ENCODE assay signal across 6 cellular contexts in genomic region chr1:10425826-10426534, GRCh38. TPM values are rescaled to one million over a fixed set of nuclear protein-coding genes. Genes with fewer than 3 reads are reported as not detected.
"Had no signal": no experiment of that assay in that cellular context is flagged by ENCODE, and none has a peak within 500 bp of the region (broad histone marks: within the 10 kb centered on the region; RNA-seq: fewer than 3 reads in every experiment).

No MANE protein-coding gene starts in this region.

RNA-seq across cellular contexts. Expression of gene CORT, which starts 23.9 kb away (rescaled TPM):
- total RNA-seq: epithelial cell of proximal tubule, lower lobe of right lung, myocyte, natural killer cell, right atrium auricular region, thoracic aorta had no signal
